ENCODE assay signal across 26 cellular contexts in genomic region chr18:54962919-54963645, GRCh38. TPM values are rescaled to one million over a fixed set of nuclear protein-coding genes. Genes with fewer than 3 reads are reported as not detected.
DNase-seq lines count a peak whose midpoint lies in the region; ATAC-seq, FAIRE-seq and TF ChIP-seq lines count a peak whose summit lies in the region.
"Had no signal": no experiment of that assay in that cellular context is flagged by ENCODE, and none has a peak within 500 bp of the region (broad histone marks: within the 10 kb centered on the region; RNA-seq: fewer than 3 reads in every experiment).

No MANE protein-coding gene starts in this region.

- TF ChIP-seq CTCF in D721Med (IDR thresholded peaks at IDR 0.05; ENCODE audit: insufficient read depth, missing control alignments) (no peak), esophagus muscularis mucosa (IDR thresholded peaks at IDR 0.05) (no peak), nephron progenitor cell (IDR thresholded peaks at IDR 0.05) (no peak)

- WGBS in esophagus muscularis mucosa, result 86% methylated on average over 9 of the region's 9 CpGs

- peaks cover 8% of the 10 kb centered on the region for H3K27me3 Mint-ChIP-seq in nephron progenitor cell (ENCODE audit: low read depth, poor library complexity)

- DNase-seq in D721Med (ENCODE audit: insufficient read length, low spot score) (no peak), NCI-H526 treated with DMSO at 0.1 percent for 48 hours (lab: John Stamatoyannopoulos, UW) (peak; percentile 53), esophagus muscularis mucosa (ENCODE audit: extremely low spot score) (peak; percentile 55), nephron progenitor cell (no peak), kidney glomerular epithelial cell (lab: John Stamatoyannopoulos, UW) (no peak), retina (no peak), NCI-H2107 (lab: John Stamatoyannopoulos, UW) (no peak)
- DNase-seq: Caco-2; CD4-positive, CD25-positive, alpha-beta regulatory T cell; CD8-positive, alpha-beta T cell; DMS 273 treated with DMSO at 0.1 percent for 48 hours; DMS79; EL; GDM1; GM23248; H9 had no signal

- peaks cover 0 to 6% (median 4%) of the 10 kb centered on the region in 4 donors for H3K4me1 ChIP-seq in esophagus muscularis mucosa
- H3K4me1 ChIP-seq: BLaER1, Caco-2 had no signal

- no peak overlapping the region for H3K4me3 Mint-ChIP-seq in nephron progenitor cell
- H3K4me3 Mint-ChIP-seq: B cell; CD4-positive, CD25-positive, alpha-beta regulatory T cell; CD8-positive, alpha-beta T cell; H9 had no signal

- no peaks in the 10 kb centered on the region for H3K36me3 ChIP-seq in esophagus muscularis mucosa
- H3K36me3 ChIP-seq: BLaER1 had no signal

- no peak for TF ChIP-seq POLR2A in esophagus muscularis mucosa (IDR thresholded peaks at IDR 0.05; ENCODE audit: low read depth)

- peak overlapping the region; percentile 86 for H3K27ac Mint-ChIP-seq in nephron progenitor cell
- H3K27ac Mint-ChIP-seq: B cell; CD4-positive, CD25-positive, alpha-beta regulatory T cell; CD8-positive, alpha-beta T cell; H9 had no signal

- FAIRE-seq in D721Med (lab: Jason Lieb, UNC), result peak; percentile 84
- FAIRE-seq: A204.1, GM12878, GM19239 had no signal

- H3K27ac ChIP-seq in esophagus muscularis mucosa (replicated peaks in 1 of 4), result no peak overlapping the region
- H3K27ac ChIP-seq: 22Rv1, BLaER1, C4-2B, GM23248 had no signal

- H3K27me3 ChIP-seq in esophagus muscularis mucosa, result peaks cover 0 to 31% (median 8%) of the 10 kb centered on the region in 4 donors
- H3K27me3 ChIP-seq: BLaER1 had no signal

- intact Hi-C loops in esophagus muscularis mucosa (cut with DNase I), result no loop called here

- no peak for ATAC-seq in HG02938 (IDR thresholded peaks at IDR 0.05; ENCODE audit: unreplicated experiment)
- ATAC-seq: CD8-positive, alpha-beta T cell; GM12878; HCT116 had no signal

- H3K9me3 Mint-ChIP-seq in nephron progenitor cell, result peaks cover 6% of the 10 kb centered on the region
- H3K9me3 Mint-ChIP-seq: CD8-positive, alpha-beta T cell; H9 had no signal

- H3K4me3 ChIP-seq in esophagus muscularis mucosa, result no peak overlapping the region
- H3K4me3 ChIP-seq: BLaER1, GM12878, GM23248 had no signal

- H3K4me1 Mint-ChIP-seq in nephron progenitor cell, result peaks cover 18% of the 10 kb centered on the region
- H3K4me1 Mint-ChIP-seq: CD4-positive, CD25-positive, alpha-beta regulatory T cell; H9 had no signal

- H3K9me3 ChIP-seq in esophagus muscularis mucosa, result no peaks in the 10 kb centered on the region
- H3K9me3 ChIP-seq: Caco-2 had no signal

- no peaks in the 10 kb centered on the region for H3K36me3 Mint-ChIP-seq in nephron progenitor cell (ENCODE audit: low read depth)
- H3K36me3 Mint-ChIP-seq: CD4-positive, CD25-positive, alpha-beta regulatory T cell; CD8-positive, alpha-beta T cell had no signal

- no peak for TF ChIP-seq EP300 in esophagus muscularis mucosa (IDR thresholded peaks at IDR 0.05)

RNA-seq across cellular contexts. Expression of gene CCDC68, which starts 3.8 kb away (rescaled TPM):
- 1 to 10 TPM; 2.3 to 4.1 (median 2.6) TPM for total RNA-seq in esophagus muscularis mucosa
- total RNA-seq: CD4-positive, CD25-positive, alpha-beta regulatory T cell; CD8-positive, alpha-beta T cell; GM12878; H4; H9 had no signal

Comparison
In these comparisons a context has a peak if more than half of its experiments do, and no peak if none do; other contexts are left out.
1. DNase-seq: peak in NCI-H526 treated with DMSO at 0.1 percent for 48 hours (single experiment) and esophagus muscularis mucosa (single experiment); none in D721Med (single experiment), nephron progenitor cell (single experiment), kidney glomerular epithelial cell (single experiment), retina (single experiment) and NCI-H2107 (single experiment).